19 cellular contexts compared by ENCODE assay signal in the genomic region with DNA sequence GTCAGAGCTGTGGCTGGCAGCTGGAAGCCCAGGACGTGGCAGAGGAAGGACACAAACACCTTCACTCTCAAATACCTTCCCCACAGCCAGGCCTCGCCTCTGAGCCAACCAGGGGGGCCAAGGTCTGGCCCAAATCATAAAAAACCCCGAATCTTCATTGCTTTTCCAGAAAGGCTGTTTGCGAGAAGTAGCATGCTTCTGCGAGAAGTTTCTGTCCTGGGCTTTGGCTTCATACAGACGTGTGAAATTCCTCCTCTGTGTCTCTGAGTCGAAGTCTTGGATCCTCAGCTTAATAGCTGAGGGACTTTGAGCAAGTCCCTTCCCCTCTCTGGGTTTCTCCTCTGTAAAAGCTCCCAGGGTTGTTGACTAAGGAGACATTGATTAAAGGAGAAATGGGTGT.
DNase-seq lines count a peak whose midpoint lies in the region; ATAC-seq, FAIRE-seq and TF ChIP-seq lines count a peak whose summit lies in the region.
"Had no signal": no experiment of that assay in that cellular context is flagged by ENCODE, and none has a peak within 500 bp of the region (broad histone marks: within the 10 kb centered on the region; RNA-seq: fewer than 3 reads in every experiment).

No MANE protein-coding gene starts in this region.

- H3K36me3 ChIP-seq in KMS-11 (ENCODE audit: insufficient read depth) = no peaks in the 10 kb centered on the region
- H3K36me3 ChIP-seq in Panc1 (ENCODE audit: control insufficient read depth, insufficient read depth, low read length) = no peaks in the 10 kb centered on the region

- in situ Hi-C loops in Panc1 (cut with HindIII; ENCODE audit: low pct_unique_long_range_greater_than_20kb, low sequenced_read_pairs) = no loop called here

- no peak for FAIRE-seq in HTR-8/SVneo (lab: Jason Lieb, UNC)
- FAIRE-seq: HepG2 had no signal

- H3K27ac ChIP-seq in KMS-11 (peak overlapping the region; percentile 21; the same call in 1 of the 2 replicates), Panc1 (ENCODE audit: low read length) (peak overlapping the region; percentile 2; the same call in 1 of the 2 replicates)

- peak overlapping the region; percentile 2; the same call in 1 of the 2 replicates for H2AFZ ChIP-seq in KMS-11 (ENCODE audit: low read depth)

- no peak overlapping the region for H3K4me3 ChIP-seq in GM12865 (ENCODE audit: low read depth, low read length)
- H3K4me3 ChIP-seq in KMS-11 (IDR thresholded peaks at IDR 0.05; ENCODE audit: insufficient read depth, low read depth, low read length) = no peak overlapping the region
- H3K4me3 ChIP-seq in Panc1 (ENCODE audit: low read depth in 2 of 2, low read length in 2 of 2) = no peak overlapping the region

- H3K27ac Mint-ChIP-seq in memory B cell = peak overlapping the region; percentile 15
- H3K27ac Mint-ChIP-seq in T-helper 2 cell treated with Interferon-gamma antibody and Interleukin-4, amounts not matched to agents 5 μg/mL and 100 μg/mL, for 36 hours = no peak overlapping the region
- H3K27ac Mint-ChIP-seq: B cell; CD4-positive, alpha-beta T cell; H9 had no signal

- no peaks in the 10 kb centered on the region for H4K20me1 ChIP-seq in KMS-11 (ENCODE audit: insufficient read depth)

- no peaks in the 10 kb centered on the region for H3K27me3 Mint-ChIP-seq in memory B cell
- H3K27me3 Mint-ChIP-seq in T-helper 2 cell treated with Interferon-gamma antibody and Interleukin-4, amounts not matched to agents 5 μg/mL and 100 μg/mL, for 36 hours (ENCODE audit: low read depth) = no peaks in the 10 kb centered on the region
- H3K27me3 Mint-ChIP-seq: CD4-positive, alpha-beta T cell had no signal

- no peak overlapping the region for H3K4me3 Mint-ChIP-seq in memory B cell
- H3K4me3 Mint-ChIP-seq in T-helper 2 cell treated with Interferon-gamma antibody and Interleukin-4, amounts not matched to agents 5 μg/mL and 100 μg/mL, for 36 hours = no peak overlapping the region
- H3K4me3 Mint-ChIP-seq: B cell; CD4-positive, alpha-beta T cell; H9 had no signal

- POLR2A ChIA-PET in Panc1 (lab: Charles Lee) = interaction anchor here (0.8 kb wide), 1 partner anchor 491 kb away, joined by 13 read pairs; no protein-coding TSS in a partner anchor

- peaks cover 14% of the 10 kb centered on the region for H3K4me1 Mint-ChIP-seq in memory B cell
- H3K4me1 Mint-ChIP-seq in T-helper 2 cell treated with Interferon-gamma antibody and Interleukin-4, amounts not matched to agents 5 μg/mL and 100 μg/mL, for 36 hours (ENCODE audit: low read depth) = no peaks in the 10 kb centered on the region

- intact Hi-C loops in Panc1 (cut with micrococcal nuclease; ENCODE audit: unreplicated experiment) = no loop called here

- DNase-seq in GM12865 (ENCODE audit: low read depth) (peak; percentile 73), Panc1 (ENCODE audit: low read depth, low spot score) (no peak), memory B cell (ENCODE audit: low spot score in 2 of 2) (no peak), SW 1271 (lab: John Stamatoyannopoulos, UW) (no peak), HTR-8/SVneo (ENCODE audit: insufficient read length, low spot score) (no peak), NCI-H1105 treated with DMSO at 0.1 percent for 48 hours (lab: John Stamatoyannopoulos, UW) (no peak)
- no peak for DNase-seq in T-helper 2 cell treated with Interferon-gamma antibody and Interleukin-4, amounts not matched to agents 5 μg/mL and 100 μg/mL, for 36 hours (ENCODE audit: low spot score)
- DNase-seq: ACHN; C1 segment of cervical spinal cord; CD4-positive, alpha-beta T cell; DMS153; DMS79 treated with DMSO at 0.1 percent for 48 hours; EL; GDM1; GOT3; H9 had no signal

- H3K4me1 ChIP-seq in KMS-11 (ENCODE audit: low read depth, poor library complexity, severe bottlenecking) (peaks cover 44% of the 10 kb centered on the region), Panc1 (ENCODE audit: control insufficient read depth, insufficient read depth, low read length) (peaks cover 13% of the 10 kb centered on the region; the same call in 1 of the 2 replicates)

- no peaks in the 10 kb centered on the region for H3K9me3 Mint-ChIP-seq in memory B cell
- H3K9me3 Mint-ChIP-seq in T-helper 2 cell treated with Interferon-gamma antibody and Interleukin-4, amounts not matched to agents 5 μg/mL and 100 μg/mL, for 36 hours = peaks cover 11% of the 10 kb centered on the region

- no peak overlapping the region; the same call in 1 of the 2 replicates for H3K4me2 ChIP-seq in KMS-11

- no peak overlapping the region for H3K9ac ChIP-seq in KMS-11

- no peaks in the 10 kb centered on the region for H3K27me3 ChIP-seq in KMS-11 (ENCODE audit: insufficient read depth, low read depth)
- H3K27me3 ChIP-seq in Panc1 (ENCODE audit: control insufficient read depth, insufficient read depth, low read length) = no peaks in the 10 kb centered on the region

- ATAC-seq in Panc1 = no peak
- no peak for ATAC-seq in memory B cell (ENCODE audit: low read depth)
- ATAC-seq: HepG2 had no signal

- no peaks in the 10 kb centered on the region for H3K36me3 Mint-ChIP-seq in memory B cell
- H3K36me3 Mint-ChIP-seq in T-helper 2 cell treated with Interferon-gamma antibody and Interleukin-4, amounts not matched to agents 5 μg/mL and 100 μg/mL, for 36 hours (ENCODE audit: low read depth) = no peaks in the 10 kb centered on the region

- no peaks in the 10 kb centered on the region for H3K9me3 ChIP-seq in Panc1 (ENCODE audit: control insufficient read depth, insufficient read depth, low read depth, low read length)

- no peaks in the 10 kb centered on the region for H3K79me2 ChIP-seq in KMS-11 (ENCODE audit: insufficient read depth, low read depth)

- no TSS peak for BruUV-seq in Panc1 (replicated peaks; lab: Mats Ljungman, UMichigan)

- CTCF ChIA-PET in Panc1 (lab: Charles Lee) = interaction anchor here (1.4 kb wide), 1 partner anchor 11 kb away, joined by 8 read pairs; no protein-coding TSS in a partner anchor

- TF ChIP-seq CTCF in GM12865 (IDR thresholded peaks at IDR 0.05; ENCODE audit: insufficient read depth, low read depth, low read length, missing control alignments) (no peak), KMS-11 (conservative IDR thresholded peaks at IDR 0.05; ENCODE audit: low read depth, low read length) (no peak), Panc1 (IDR thresholded peaks at IDR 0.05) (no peak)
